In genomic region chr4:98260579-98261290, GRCh38 we compare ENCODE assay signal across 8 cellular contexts. TPM values are rescaled to one million over a fixed set of nuclear protein-coding genes. Genes with fewer than 3 reads are reported as not detected.
DNase-seq lines count a peak whose midpoint lies in the region; TF ChIP-seq lines count a peak whose summit lies in the region.

No MANE protein-coding gene starts in this region.

- TF ChIP-seq CTCF in HFFc6 (IDR thresholded peaks at IDR 0.05): no peak
- TF ChIP-seq CTCF in SK-N-SH (IDR thresholded peaks at IDR 0.05): no peak
- TF ChIP-seq CTCF in ovary (IDR thresholded peaks at IDR 0.05): no peak

- 0% methylated on average over 11 of the region's 59 CpGs for whole genome bisulfite sequencing in SK-N-SH (ENCODE audit: low lambda C conversion rate)
- 0 to 1% (median 0%) methylated on average over 49 to 59 of the region's 59 CpGs for WGBS in ovary, 3 donors
- under 1% methylated on average over 59 of the region's 59 CpGs for whole genome bisulfite sequencing in thymus

- DNase-seq in HFFc6 (peak; percentile 93), MV-4-11 (lab: John Stamatoyannopoulos, UW) (peak; percentile 89), SK-N-SH (peak; percentile 97), head of caudate nucleus (peak; percentile 69 to 98 (median 94)), ovary (peak; percentile 96 to 97 (median 97))
- peak; percentile 95 for DNase-seq in activated naive CD8-positive, alpha-beta T cell treated with anti-CD3 and anti-CD28 coated beads for 36 hours

- H3K9me3 ChIP-seq in SK-N-SH (no peaks in the 10 kb centered on the region), ovary (no peaks in the 10 kb centered on the region), thymus (ENCODE audit: control insufficient read depth) (no peaks in the 10 kb centered on the region)

- POLR2A ChIA-PET in SK-N-SH (lab: Yijun Ruan, JAX): interaction anchor here (0.6 to 1.7 kb wide), 10 partner anchors 23 to 735 kb away, joined by 3 to 9 read pairs (median 4); partner anchors contain the start of genes METAP1, STPG2 and TSPAN5

- intact Hi-C loops in head of caudate nucleus (cut with DNase I) (loop anchor here (5.0 to 10.0 kb wide), 2 partner anchors 118 to 664 kb away; partner anchors contain the start of genes EIF4E and STPG2), ovary (cut with DNase I) (no loop called here)

- no peaks in the 10 kb centered on the region; the same call in 1 of the 2 replicates for H3K27me3 Mint-ChIP-seq in HFFc6 (ENCODE audit: insufficient read depth)
- H3K27me3 Mint-ChIP-seq in activated naive CD8-positive, alpha-beta T cell treated with anti-CD3 and anti-CD28 coated beads for 36 hours: no peaks in the 10 kb centered on the region

- peak overlapping the region; percentile 75; the same call in 1 of the 2 replicates for H2AFZ ChIP-seq in SK-N-SH (ENCODE audit: low read depth)

- no peaks in the 10 kb centered on the region for H3F3A ChIP-seq in SK-N-SH (replicated peaks; ENCODE audit: insufficient read depth)

- no peaks in the 10 kb centered on the region for H3K9me3 Mint-ChIP-seq in HFFc6
- peaks cover 2% of the 10 kb centered on the region for H3K9me3 Mint-ChIP-seq in activated naive CD8-positive, alpha-beta T cell treated with anti-CD3 and anti-CD28 coated beads for 36 hours

- H3K36me3 ChIP-seq in SK-N-SH (replicated peaks in 1 of 2; ENCODE audit: control insufficient read depth in 1 of 2, insufficient read depth in 2 of 2, low read length in 1 of 2): no peaks in the 10 kb centered on the region
- no peaks in the 10 kb centered on the region for H3K36me3 ChIP-seq in ovary
- H3K36me3 ChIP-seq in thymus (ENCODE audit: control insufficient read depth, insufficient read depth): no peaks in the 10 kb centered on the region

- H3K9ac ChIP-seq in SK-N-SH: peak overlapping the region; percentile 98

- peaks cover 14% of the 10 kb centered on the region for H4K20me1 ChIP-seq in SK-N-SH (ENCODE audit: insufficient read depth)

- TF ChIP-seq POLR2A in GM10847 (IDR thresholded peaks at IDR 0.05; ENCODE audit: extremely low read depth, insufficient read length) (peak; percentile 80), ovary (IDR thresholded peaks at IDR 0.05) (peak; percentile 85)

- TF ChIP-seq EP300 in SK-N-SH (IDR thresholded peaks at IDR 0.05; ENCODE audit: borderline replicate concordance in 1 of 2, low read depth in 1 of 2, low read length in 1 of 2) (no peak), ovary (IDR thresholded peaks at IDR 0.05) (no peak)

- no peaks in the 10 kb centered on the region for H3K9me2 ChIP-seq in SK-N-SH

- H3K27me3 ChIP-seq in SK-N-SH (ENCODE audit: insufficient read depth): no peaks in the 10 kb centered on the region
- H3K27me3 ChIP-seq in ovary: no peaks in the 10 kb centered on the region
- H3K27me3 ChIP-seq in thymus (ENCODE audit: control insufficient read depth, insufficient read depth): no peaks in the 10 kb centered on the region

- peak overlapping the region; percentile 65 to 77 for H3K4me3 ChIP-seq in SK-N-SH (ENCODE audit: low read depth in 2 of 2, low read length in 1 of 2)
- H3K4me3 ChIP-seq in ovary: peak overlapping the region; percentile 92
- peak overlapping the region; percentile 81 for H3K4me3 ChIP-seq in thymus (ENCODE audit: low read length)

- peaks cover 52% of the 10 kb centered on the region for H3K4me1 Mint-ChIP-seq in HFFc6 (ENCODE audit: low read depth)
- peaks cover 35% of the 10 kb centered on the region for H3K4me1 Mint-ChIP-seq in activated naive CD8-positive, alpha-beta T cell treated with anti-CD3 and anti-CD28 coated beads for 36 hours

- H3K4me1 ChIP-seq in SK-N-SH (ENCODE audit: control insufficient read depth in 1 of 2, insufficient read depth in 2 of 2, low read depth in 1 of 2, low read length in 1 of 2) (peaks cover 12 to 18% of the 10 kb centered on the region in 2 experiments; a peak in 3 of 4 replicates), ovary (ENCODE audit: insufficient read depth) (peaks cover 4% of the 10 kb centered on the region), thymus (ENCODE audit: control insufficient read depth, insufficient read depth, low read length) (peaks cover 8% of the 10 kb centered on the region)

- CTCF ChIA-PET in SK-N-SH (lab: Yijun Ruan, JAX): interaction anchor here (0.6 to 1.1 kb wide), 5 partner anchors 10 to 399 kb away, joined by 3 to 5 read pairs (median 3); no protein-coding TSS in a partner anchor

- H3K79me2 ChIP-seq in SK-N-SH (ENCODE audit: insufficient read depth): peaks cover 57% of the 10 kb centered on the region

- no peak for TF ChIP-seq RAD21 in SK-N-SH (IDR thresholded peaks at IDR 0.05; ENCODE audit: low read length)

- peak overlapping the region; percentile 97 for H3K27ac Mint-ChIP-seq in HFFc6
- H3K27ac Mint-ChIP-seq in activated naive CD8-positive, alpha-beta T cell treated with anti-CD3 and anti-CD28 coated beads for 36 hours: peak overlapping the region; percentile 96

- H3K27ac ChIP-seq in SK-N-SH (ENCODE audit: low read depth in 2 of 2, low read length in 1 of 2): peak overlapping the region; percentile 95 to 98
- H3K27ac ChIP-seq in ovary: peak overlapping the region; percentile 85 to 95
- peak overlapping the region; percentile 95 for H3K27ac ChIP-seq in thymus (ENCODE audit: low read depth)

- H3K4me2 ChIP-seq in SK-N-SH: peak overlapping the region; percentile 93

- H3K36me3 Mint-ChIP-seq in HFFc6 (ENCODE audit: low read depth): peaks cover 14% of the 10 kb centered on the region
- peaks cover 19% of the 10 kb centered on the region for H3K36me3 Mint-ChIP-seq in activated naive CD8-positive, alpha-beta T cell treated with anti-CD3 and anti-CD28 coated beads for 36 hours

- peak overlapping the region; percentile 93 for H3K4me3 Mint-ChIP-seq in HFFc6
- peak overlapping the region; percentile 92 for H3K4me3 Mint-ChIP-seq in activated naive CD8-positive, alpha-beta T cell treated with anti-CD3 and anti-CD28 coated beads for 36 hours

TF ChIP-seq in SK-N-SH, 30 proteins besides CTCF, POLR2A, EP300 and RAD21 (continues in another document):
- TF ChIP-seq MAX (IDR thresholded peaks at IDR 0.05; ENCODE audit: low read depth) (peak; percentile 38; the same call in 1 of the 2 replicates), JUND (IDR thresholded peaks at IDR 0.05) (no peak), ELF1 (IDR thresholded peaks at IDR 0.05) (no peak), SIN3A (IDR thresholded peaks at IDR 0.05; ENCODE audit: borderline replicate concordance, low read depth, low read length) (0 out of 2 replicates have a peak, but pooled peaks have one; percentile 17), IRF3 (IDR thresholded peaks at IDR 0.05; ENCODE audit: low read depth, low read length) (no peak), YY1 (IDR thresholded peaks at IDR 0.05; ENCODE audit: low read depth) (peak; percentile 89), POLR2AphosphoS5 (IDR thresholded peaks at IDR 0.05; ENCODE audit: low read depth, low read length) (peak; percentile 93), SMC3 (IDR thresholded peaks at IDR 0.05; ENCODE audit: low read depth, low read length) (no peak), NFIC (IDR thresholded peaks at IDR 0.05; ENCODE audit: borderline replicate concordance) (no peak), NRF1 (IDR thresholded peaks at IDR 0.05; ENCODE audit: low read depth, low read length) (peak; percentile 71), GATA2 (CRISPR knock-in tag; IDR thresholded peaks at IDR 0.05) (no peak), GABPA (IDR thresholded peaks at IDR 0.05; ENCODE audit: low read depth) (no peak)
- TF ChIP-seq, protein P1, sequence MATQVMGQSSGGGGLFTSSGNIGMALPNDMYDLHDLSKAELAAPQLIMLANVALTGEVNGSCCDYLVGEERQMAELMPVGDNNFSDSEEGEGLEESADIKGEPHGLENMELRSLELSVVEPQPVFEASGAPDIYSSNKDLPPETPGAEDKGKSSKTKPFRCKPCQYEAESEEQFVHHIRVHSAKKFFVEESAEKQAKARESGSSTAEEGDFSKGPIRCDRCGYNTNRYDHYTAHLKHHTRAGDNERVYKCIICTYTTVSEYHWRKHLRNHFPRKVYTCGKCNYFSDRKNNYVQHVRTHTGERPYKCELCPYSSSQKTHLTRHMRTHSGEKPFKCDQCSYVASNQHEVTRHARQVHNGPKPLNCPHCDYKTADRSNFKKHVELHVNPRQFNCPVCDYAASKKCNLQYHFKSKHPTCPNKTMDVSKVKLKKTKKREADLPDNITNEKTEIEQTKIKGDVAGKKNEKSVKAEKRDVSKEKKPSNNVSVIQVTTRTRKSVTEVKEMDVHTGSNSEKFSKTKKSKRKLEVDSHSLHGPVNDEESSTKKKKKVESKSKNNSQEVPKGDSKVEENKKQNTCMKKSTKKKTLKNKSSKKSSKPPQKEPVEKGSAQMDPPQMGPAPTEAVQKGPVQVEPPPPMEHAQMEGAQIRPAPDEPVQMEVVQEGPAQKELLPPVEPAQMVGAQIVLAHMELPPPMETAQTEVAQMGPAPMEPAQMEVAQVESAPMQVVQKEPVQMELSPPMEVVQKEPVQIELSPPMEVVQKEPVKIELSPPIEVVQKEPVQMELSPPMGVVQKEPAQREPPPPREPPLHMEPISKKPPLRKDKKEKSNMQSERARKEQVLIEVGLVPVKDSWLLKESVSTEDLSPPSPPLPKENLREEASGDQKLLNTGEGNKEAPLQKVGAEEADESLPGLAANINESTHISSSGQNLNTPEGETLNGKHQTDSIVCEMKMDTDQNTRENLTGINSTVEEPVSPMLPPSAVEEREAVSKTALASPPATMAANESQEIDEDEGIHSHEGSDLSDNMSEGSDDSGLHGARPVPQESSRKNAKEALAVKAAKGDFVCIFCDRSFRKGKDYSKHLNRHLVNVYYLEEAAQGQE (IDR thresholded peaks at IDR 0.05; ENCODE audit: low read depth, low read length): 0 out of 2 replicates have a peak, but pooled peaks have one; percentile 34

RNA-seq across cellular contexts. Expression of gene RAP1GDS1, which starts 0.4 kb away (rescaled TPM):
- 10 to 100 TPM; 66.8 to 78.7 (median 73.0) TPM for total RNA-seq in HFFc6 (2021; fragmentation: NEBNext Ultra II Directional; extraction: Animal tissue kit (Norgen Biotek cat#: 25700))
- 25.6 and 31.3 TPM in 2 replicates for polyA plus RNA-seq in SK-N-SH (2012; rRNA removed)
- 34.6 and 34.9 TPM in 2 replicates for polyA plus RNA-seq in SK-N-SH (2012; cell fraction: cytosol; rRNA removed)
- polyA plus RNA-seq in SK-N-SH (2012; cell fraction: nucleus; rRNA removed): 18.0 and 39.1 TPM in 2 replicates
- 10 to 100 TPM; 61.8 to 62.6 TPM for total RNA-seq in activated naive CD8-positive, alpha-beta T cell treated with anti-CD3 and anti-CD28 coated beads for 36 hours
- 10 to 100 TPM; 14.7 to 40.9 (median 24.9) TPM for total RNA-seq in ovary
- polyA plus RNA-seq in ovary: 10 to 100 TPM; 12.6 to 32.6 TPM
- 23.6 TPM for polyA plus RNA-seq in thymus

Comparison
In these comparisons a context has a peak if more than half of its experiments do, and no peak if none do; other contexts are left out.
1. Peak in every context shown above with its lines: DNase-seq, H3K4me3 ChIP-seq and H3K27ac ChIP-seq.